ENCODE assay signal across 13 cellular contexts in genomic region chr10:44069573-44069972, GRCh38.
DNase-seq lines count a peak whose midpoint lies in the region; ATAC-seq and TF ChIP-seq lines count a peak whose summit lies in the region.
"Had no signal": no experiment of that assay in that cellular context is flagged by ENCODE, and none has a peak within 500 bp of the region (broad histone marks: within the 10 kb centered on the region; RNA-seq: fewer than 3 reads in every experiment).

No MANE protein-coding gene starts in this region.

- H3K4me1 Mint-ChIP-seq in activated CD4-positive, alpha-beta T cell treated with anti-CD3 and anti-CD28 coated beads, Interleukin-2, amount 10 ng/mL, durations not matched to agents 7 days and 5 days, result no peaks in the 10 kb centered on the region
- H3K4me1 Mint-ChIP-seq: CD4-positive, CD25-positive, alpha-beta regulatory T cell had no signal

- ATAC-seq in heart right ventricle, result peak in 6 of 8 donors; percentile 22 to 64 (median 38)

- H3K79me2 ChIP-seq in Karpas-422 (ENCODE audit: low read length) (no peaks in the 10 kb centered on the region), parathyroid adenoma (no peaks in the 10 kb centered on the region)

- no peaks in the 10 kb centered on the region for H3K9me3 Mint-ChIP-seq in activated CD4-positive, alpha-beta T cell treated with anti-CD3 and anti-CD28 coated beads, Interleukin-2, amount 10 ng/mL, durations not matched to agents 7 days and 5 days

- no peaks in the 10 kb centered on the region for H3K36me3 Mint-ChIP-seq in activated CD4-positive, alpha-beta T cell treated with anti-CD3 and anti-CD28 coated beads, Interleukin-2, amount 10 ng/mL, durations not matched to agents 7 days and 5 days (ENCODE audit: low read depth)
- H3K36me3 Mint-ChIP-seq: CD4-positive, CD25-positive, alpha-beta regulatory T cell had no signal

- no peaks in the 10 kb centered on the region for H4K20me1 ChIP-seq in Karpas-422 (ENCODE audit: insufficient read depth, low read depth, low read length)

- CTCF ChIA-PET in activated CD4-positive, alpha-beta T cell treated with anti-CD3 and anti-CD28 coated beads, Interleukin-2, amount 10 ng/mL, durations not matched to agents 7 days and 5 days (lab: Charles Lee), result no interaction called here

- no peak for TF ChIP-seq CTCF in heart right ventricle (IDR thresholded peaks at IDR 0.05)
- TF ChIP-seq CTCF in parathyroid adenoma (IDR thresholded peaks at IDR 0.05), result no peak

- no peak overlapping the region for H3K4me2 ChIP-seq in Karpas-422 (ENCODE audit: low read depth, low read length, poor library complexity, severe bottlenecking)
- H3K4me2 ChIP-seq in parathyroid adenoma (ENCODE audit: low read length), result no peak overlapping the region

- H2AFZ ChIP-seq in Karpas-422 (ENCODE audit: low read length) (no peak overlapping the region), parathyroid adenoma (peak overlapping the region; percentile 15)

- H3K36me3 ChIP-seq in Karpas-422 (ENCODE audit: insufficient read depth, low read length), result no peaks in the 10 kb centered on the region
- no peaks in the 10 kb centered on the region for H3K36me3 ChIP-seq in heart right ventricle
- H3K36me3 ChIP-seq in parathyroid adenoma (ENCODE audit: control insufficient read depth, insufficient read depth, low read length), result no peaks in the 10 kb centered on the region
- no peaks in the 10 kb centered on the region for H3K36me3 ChIP-seq in MG63

- DNase-seq in Karpas-422, result peak; percentile 11
- peak; percentile 12 to 88 for DNase-seq in dermis microvascular lymphatic vessel endothelial cell (ENCODE audit: low read depth in 2 of 2)
- DNase-seq in heart right ventricle, result no peak
- no peak for DNase-seq in activated CD4-positive, alpha-beta T cell treated with anti-CD3 and anti-CD28 coated beads, Interleukin-2, amount 10 ng/mL, durations not matched to agents 7 days and 5 days
- no peak for DNase-seq in D341Med (ENCODE audit: low spot score)
- DNase-seq in MG63, result no peak
- DNase-seq in cerebellum (ENCODE audit: low spot score), result no peak
- DNase-seq: AML-193; CD4-positive, CD25-positive, alpha-beta regulatory T cell; HCEC 1CT; NCI-H226; NCI-H526 had no signal

- no peak overlapping the region for H3K4me3 Mint-ChIP-seq in activated CD4-positive, alpha-beta T cell treated with anti-CD3 and anti-CD28 coated beads, Interleukin-2, amount 10 ng/mL, durations not matched to agents 7 days and 5 days
- H3K4me3 Mint-ChIP-seq: CD4-positive, CD25-positive, alpha-beta regulatory T cell had no signal

- no peak overlapping the region for H3K27ac Mint-ChIP-seq in activated CD4-positive, alpha-beta T cell treated with anti-CD3 and anti-CD28 coated beads, Interleukin-2, amount 10 ng/mL, durations not matched to agents 7 days and 5 days
- H3K27ac Mint-ChIP-seq: CD4-positive, CD25-positive, alpha-beta regulatory T cell had no signal

- H3K27me3 ChIP-seq in Karpas-422 (ENCODE audit: low read length), result no peaks in the 10 kb centered on the region
- H3K27me3 ChIP-seq in heart right ventricle, result no peaks in the 10 kb centered on the region
- H3K27me3 ChIP-seq in parathyroid adenoma (ENCODE audit: control insufficient read depth, insufficient read depth, low read length), result no peaks in the 10 kb centered on the region
- no peaks in the 10 kb centered on the region for H3K27me3 ChIP-seq in MG63

- intact Hi-C loops in heart right ventricle (cut with DNase I), result no loop called here

- POLR2A ChIA-PET in activated CD4-positive, alpha-beta T cell treated with anti-CD3 and anti-CD28 coated beads, Interleukin-2, amount 10 ng/mL, durations not matched to agents 7 days and 5 days (lab: Charles Lee), result no interaction called here

- H3K4me1 ChIP-seq in Karpas-422 (ENCODE audit: low read length) (no peaks in the 10 kb centered on the region), heart right ventricle (peaks cover 5 to 50% (median 16%) of the 10 kb centered on the region in 9 donors), parathyroid adenoma (no peaks in the 10 kb centered on the region)

- no peaks in the 10 kb centered on the region for H3K9me2 ChIP-seq in Karpas-422 (replicated peaks; ENCODE audit: insufficient read depth, low read length)

- H3K9me3 ChIP-seq in Karpas-422 (ENCODE audit: low read length) (peaks cover 3% of the 10 kb centered on the region; the same call in 1 of the 2 replicates), heart right ventricle (peaks cover 0 to 5% (median 0%) of the 10 kb centered on the region in 11 donors), parathyroid adenoma (ENCODE audit: control insufficient read depth, low read length) (peaks cover 4% of the 10 kb centered on the region), MG63 (peaks cover 7% of the 10 kb centered on the region; the same call in 1 of the 2 replicates)

- H3K27me3 Mint-ChIP-seq in activated CD4-positive, alpha-beta T cell treated with anti-CD3 and anti-CD28 coated beads, Interleukin-2, amount 10 ng/mL, durations not matched to agents 7 days and 5 days, result peaks cover 11% of the 10 kb centered on the region
- H3K27me3 Mint-ChIP-seq: CD4-positive, CD25-positive, alpha-beta regulatory T cell had no signal

- no peak overlapping the region for H3K4me3 ChIP-seq in Karpas-422 (ENCODE audit: low read length)
- no peak overlapping the region for H3K4me3 ChIP-seq in heart right ventricle
- H3K4me3 ChIP-seq in parathyroid adenoma (ENCODE audit: low read depth, low read length), result no peak overlapping the region
- H3K4me3 ChIP-seq in MG63, result no peak overlapping the region

- no peak overlapping the region for H3K9ac ChIP-seq in Karpas-422 (ENCODE audit: low read length)
- no peak overlapping the region for H3K9ac ChIP-seq in parathyroid adenoma

- WGBS in heart right ventricle, 2 donors, result 50 to 60% methylated on average over 4 of the region's 4 CpGs

- H3K27ac ChIP-seq in Karpas-422 (ENCODE audit: low read length) (no peak overlapping the region), heart right ventricle (peak overlapping the region in 5 of 10 donors; percentile 3 to 46 (median 33)), parathyroid adenoma (no peak overlapping the region)

Comparison
In these comparisons a context has a peak if more than half of its experiments do, and no peak if none do; other contexts are left out.
1. DNase-seq: peak in Karpas-422 (single experiment) and dermis microvascular lymphatic vessel endothelial cell (2 of 2); none in heart right ventricle (0 of 2), activated CD4-positive, alpha-beta T cell treated with anti-CD3 and anti-CD28 coated beads, Interleukin-2, amount 10 ng/mL, durations not matched to agents 7 days and 5 days (single experiment), D341Med (single experiment), MG63 (single experiment) and cerebellum (single experiment).